21 cellular contexts compared by ENCODE assay signal in the genomic region with DNA sequence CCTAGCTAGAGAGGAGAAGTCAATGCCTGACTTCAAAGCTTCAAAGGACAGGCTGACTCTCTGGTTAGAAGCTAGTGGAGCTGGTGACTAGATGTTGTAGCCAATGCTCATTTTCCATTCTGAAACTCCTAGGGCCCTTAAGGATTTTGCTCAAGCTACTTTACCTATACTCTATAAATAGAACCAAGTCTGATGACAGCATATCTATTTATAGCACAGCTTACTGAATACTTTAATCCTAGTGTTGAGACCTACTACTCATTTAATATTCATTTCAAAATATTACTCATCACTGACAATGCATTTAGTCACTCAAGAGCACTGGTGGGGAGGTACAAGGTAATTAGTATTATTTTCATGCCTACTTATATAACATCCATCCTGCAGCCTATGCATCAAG.
"Had no signal": no experiment of that assay in that cellular context is flagged by ENCODE, and none has a peak within 500 bp of the region (broad histone marks: within the 10 kb centered on the region; RNA-seq: fewer than 3 reads in every experiment).

No MANE protein-coding gene starts in this region.

- H3K36me3 ChIP-seq: pancreas, tibial artery, upper lobe of right lung, vagina had no signal

- DNase-seq: dermis blood vessel endothelial cell; foreskin melanocyte; head of caudate nucleus; kidney; left colon; left ventricle myocardium superior; mesenchymal stem cell; midbrain; occipital lobe; pancreas; right cardiac atrium; small intestine; stimulated activated CD4-positive, alpha-beta T cell treated with anti-CD3 and anti-CD28 coated beads, Interleukin-12 subunit alpha, Interleukin-12 subunit beta, amount 100 ng/mL, for 4 hours; stimulated activated naive CD4-positive, alpha-beta T cell treated with Interleukin-2 at 50 U/mL for 16 hours; tibial artery; upper lobe of right lung had no signal

- FAIRE-seq: kidney, pancreas, small intestine had no signal

- H3K27me3 ChIP-seq: hepatocyte, pancreas, tibial artery, upper lobe of right lung, vagina had no signal

- H3K27ac ChIP-seq: hepatocyte, pancreas, tibial artery, upper lobe of right lung, vagina had no signal

- H3K9me3 ChIP-seq: pancreas, upper lobe of right lung, vagina had no signal

- H3K4me1 ChIP-seq: upper lobe of right lung, vagina had no signal

- H3K4me3 ChIP-seq: hepatocyte, lung, pancreas, tibial artery, upper lobe of right lung, vagina had no signal

- H3K27ac Mint-ChIP-seq: nephron, progenitor cell of endocrine pancreas had no signal

- H3K4me3 Mint-ChIP-seq: nephron had no signal

- ATAC-seq: left colon, left ventricle myocardium superior, pancreas, right cardiac atrium, upper lobe of right lung had no signal
